In genomic region chr16:30557950-30558788, GRCh38 we compare ENCODE assay signal across 8 cellular contexts. TPM values are rescaled to one million over a fixed set of nuclear protein-coding genes. Genes with fewer than 3 reads are reported as not detected.
DNase-seq lines count a peak whose midpoint lies in the region; ATAC-seq and TF ChIP-seq lines count a peak whose summit lies in the region.

ZNF764 (minus strand) TSS chr16:30558374; CDS start chr16:30558182, 192 bp downstream.

- TF ChIP-seq POLR2A in transverse colon (IDR thresholded peaks at IDR 0.05) = peak; percentile 67

- ATAC-seq in HG02759 (IDR thresholded peaks at IDR 0.05; ENCODE audit: unreplicated experiment) = peak; percentile 89
- peak; percentile 98 for ATAC-seq in activated naive CD8-positive, alpha-beta T cell treated with anti-CD3 and anti-CD28 coated beads, Interleukin-2, amount 50 U/mL, for 24 hours
- ATAC-seq in Right ventricle myocardium superior (ENCODE audit: poor library complexity) = peak; percentile 96

- 0% methylated on average over 71 of the region's 75 CpGs; no CpG with 5 or more reads in 1 of the 2 donors for WGBS in transverse colon (ENCODE audit: low coverage in 1 of 2), 2 donors

- H3K27ac ChIP-seq in parathyroid adenoma (peak within 1 kb of the TSS; percentile 79), transverse colon (peak within 1 kb of the TSS; percentile 91 to 99 (median 96))

- H3K4me3 ChIP-seq in parathyroid adenoma (ENCODE audit: low read depth, low read length) (peak within 1 kb of the TSS; percentile 95), transverse colon (peak within 1 kb of the TSS; percentile 59 to 94 (median 73))

- H3K79me2 ChIP-seq in parathyroid adenoma = peaks cover 8% of the 10 kb centered on the region

- no peaks in the 10 kb centered on the region for H3K4me1 ChIP-seq in parathyroid adenoma
- peaks cover 24 to 53% (median 43%) of the 10 kb centered on the region in 4 donors for H3K4me1 ChIP-seq in transverse colon

- in situ Hi-C loops in transverse colon (cut with MboI; ENCODE audit: low pct_ligation_motif_present in 1 of 4, low pct_unique_long_range_greater_than_20kb in 1 of 4, low sequenced_read_pairs in 3 of 4) = loop anchor here in 1 of 4 donors (25.0 kb wide), 1 partner anchor 121 kb away; the partner anchor contains the start of genes DCTPP1 and SEPHS2

- intact Hi-C loops in Right ventricle myocardium superior (cut with DNase I) = no loop called here
- intact Hi-C loops in transverse colon (cut with DNase I; ENCODE audit: low total_unique reads) = loop anchor here (1.0 kb wide), 1 partner anchor 24 kb away; the partner anchor contains the start of gene ZNF747

- peak within 1 kb of the TSS; percentile 91 for H3K27ac Mint-ChIP-seq in activated naive CD8-positive, alpha-beta T cell treated with anti-CD3 and anti-CD28 coated beads, Interleukin-2, amount 50 U/mL, for 24 hours

- TF ChIP-seq CTCF in GM12873 (IDR thresholded peaks at IDR 0.05; ENCODE audit: insufficient read depth, low read depth, low read length, missing control alignments) = peak; percentile 28
- TF ChIP-seq CTCF in parathyroid adenoma (IDR thresholded peaks at IDR 0.05) = no peak
- peak in 1 of 5 experiments; percentile 6 for TF ChIP-seq CTCF in transverse colon (IDR thresholded peaks at IDR 0.05)

- peaks cover 4% of the 10 kb centered on the region for H3K27me3 Mint-ChIP-seq in activated naive CD8-positive, alpha-beta T cell treated with anti-CD3 and anti-CD28 coated beads, Interleukin-2, amount 50 U/mL, for 24 hours

- TF ChIP-seq EP300 in transverse colon (IDR thresholded peaks at IDR 0.05; ENCODE audit: low read depth) = no peak

- peaks cover 41% of the 10 kb centered on the region for H3K4me1 Mint-ChIP-seq in activated naive CD8-positive, alpha-beta T cell treated with anti-CD3 and anti-CD28 coated beads, Interleukin-2, amount 50 U/mL, for 24 hours

- peaks cover 22% of the 10 kb centered on the region for H3K36me3 Mint-ChIP-seq in activated naive CD8-positive, alpha-beta T cell treated with anti-CD3 and anti-CD28 coated beads, Interleukin-2, amount 50 U/mL, for 24 hours (ENCODE audit: low read depth)

- peak within 1 kb of the TSS; percentile 84 for H3K4me2 ChIP-seq in parathyroid adenoma (ENCODE audit: low read length)

- H3K4me3 Mint-ChIP-seq in activated naive CD8-positive, alpha-beta T cell treated with anti-CD3 and anti-CD28 coated beads, Interleukin-2, amount 50 U/mL, for 24 hours = peak within 1 kb of the TSS; percentile 87

- H3K36me3 ChIP-seq in parathyroid adenoma (ENCODE audit: control insufficient read depth, insufficient read depth, low read length) (no peaks in the 10 kb centered on the region), transverse colon (peaks cover 0 to 13% (median 3%) of the 10 kb centered on the region in 4 donors)

- no peaks in the 10 kb centered on the region for H3K27me3 ChIP-seq in parathyroid adenoma (ENCODE audit: control insufficient read depth, insufficient read depth, low read length)
- no peaks in the 10 kb centered on the region for H3K27me3 ChIP-seq in transverse colon

- H3K9ac ChIP-seq in parathyroid adenoma = peak within 1 kb of the TSS; percentile 90

- DNase-seq in NCI-H1417 treated with DMSO at 0.1 percent for 48 hours (lab: John Stamatoyannopoulos, UW) (peak; percentile 92), SW480 (ENCODE audit: low spot score) (peak; percentile 97), Right ventricle myocardium superior (peak; percentile 98), transverse colon (peak; percentile 99)
- peak; percentile 96 for DNase-seq in activated naive CD8-positive, alpha-beta T cell treated with anti-CD3 and anti-CD28 coated beads, Interleukin-2, amount 50 U/mL, for 24 hours

- H3K9me3 ChIP-seq in parathyroid adenoma (ENCODE audit: control insufficient read depth, low read length) (no peaks in the 10 kb centered on the region), transverse colon (no peaks in the 10 kb centered on the region)

- H2AFZ ChIP-seq in parathyroid adenoma = peak within 1 kb of the TSS; percentile 94

- no peaks in the 10 kb centered on the region for H3K9me3 Mint-ChIP-seq in activated naive CD8-positive, alpha-beta T cell treated with anti-CD3 and anti-CD28 coated beads, Interleukin-2, amount 50 U/mL, for 24 hours

RNA-seq across cellular contexts. Expression of gene ZNF764, which starts in this region (rescaled TPM):
- total RNA-seq in Right ventricle myocardium superior = 8.0 TPM
- 10 to 100 TPM; 17.9 to 48.0 (median 23.2) TPM for total RNA-seq in transverse colon

Comparison
In these comparisons a context has a peak if more than half of its experiments do, and no peak if none do; other contexts are left out.
1. Peak in every context shown above with its lines: DNase-seq, ATAC-seq, H3K4me3 ChIP-seq and H3K27ac ChIP-seq.